Comparison of ENCODE assay signal across 15 cellular contexts in the genomic region with DNA sequence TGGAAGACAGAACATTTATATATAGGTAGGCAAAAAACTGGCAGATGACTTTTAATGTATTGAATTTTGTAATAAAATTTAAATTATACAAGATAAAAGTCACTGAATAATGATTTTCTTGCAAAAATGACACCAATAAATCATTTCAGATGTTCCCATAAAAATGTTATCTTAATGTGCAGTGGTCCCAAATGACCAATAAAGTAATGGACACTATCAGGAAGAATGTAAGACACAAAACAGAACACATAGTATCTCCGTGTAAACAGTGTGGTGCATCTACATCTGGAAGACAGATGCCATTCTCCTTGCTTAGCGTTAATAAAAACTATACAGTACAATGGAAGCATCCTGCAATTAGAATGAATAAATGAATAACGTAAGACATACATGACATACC. TPM values are rescaled to one million over a fixed set of nuclear protein-coding genes. Genes with fewer than 3 reads are reported as not detected.
DNase-seq lines count a peak whose midpoint lies in the region; ATAC-seq and TF ChIP-seq lines count a peak whose summit lies in the region.
"Had no signal": no experiment of that assay in that cellular context is flagged by ENCODE, and none has a peak within 500 bp of the region (broad histone marks: within the 10 kb centered on the region; RNA-seq: fewer than 3 reads in every experiment).

No MANE protein-coding gene starts in this region.

- no peak for ATAC-seq in GM21447 (IDR thresholded peaks at IDR 0.05; ENCODE audit: unreplicated experiment)
- ATAC-seq: HCT116 had no signal

- peak; percentile 18 for DNase-seq in SK-N-DZ (ENCODE audit: low spot score)
- DNase-seq in amniotic epithelial cell (ENCODE audit: low read depth) = peak; percentile 32
- peak; percentile 15 to 65 for DNase-seq in foreskin fibroblast
- DNase-seq in caudate nucleus (lab: John Stamatoyannopoulos, UW) = no peak
- DNase-seq in stimulated activated CD4-positive, alpha-beta T cell treated with anti-CD3 and anti-CD28 coated beads, Interleukin-12 subunit alpha, Interleukin-12 subunit beta, amount 100 ng/mL, for 4 hours = no peak
- DNase-seq in activated CD8-positive, alpha-beta memory T cell treated with anti-CD3 and anti-CD28 coated beads, Interleukin-2, amount 50 U/mL, for 4 hours = no peak
- DNase-seq: 8988T; Calu3; CD4-positive, CD25-positive, alpha-beta regulatory T cell; DMS 273 treated with DMSO at 0.1 percent for 48 hours had no signal

- TF ChIP-seq CTCF in 22Rv1 (IDR thresholded peaks at IDR 0.05) (no peak), foreskin fibroblast (IDR thresholded peaks at IDR 0.05; ENCODE audit: low read depth, low read length) (no peak)

- H3K27ac ChIP-seq in 22Rv1 (peak overlapping the region; percentile 75), caudate nucleus (ENCODE audit: low read depth, low read length) (no peak overlapping the region)
- H3K27ac ChIP-seq: BLaER1 treated with 17β-estradiol and CSF1 and Interleukin-3, amounts not matched to agents 10 nM and 100 nM; HL-60 had no signal

- no peak overlapping the region for H3K4me3 ChIP-seq in foreskin fibroblast (ENCODE audit: low read depth in 1 of 2, low read length in 2 of 2)
- H3K4me3 ChIP-seq: BLaER1 treated with 17β-estradiol and CSF1 and Interleukin-3, amounts not matched to agents 10 nM and 100 nM had no signal

RNA-seq across cellular contexts. Expression of a gene that starts 41.5 kb away (rescaled TPM):
- 0.27 and 0.97 TPM in 2 replicates for polyA plus RNA-seq in SK-N-DZ (2014; cell fraction: cytosol; rRNA removed)
- 0.20 and 0.28 TPM in 2 replicates for polyA plus RNA-seq in SK-N-DZ (2014; cell fraction: nucleus; rRNA removed)

Comparison
In these comparisons a context has a peak if more than half of its experiments do, and no peak if none do; other contexts are left out.
1. DNase-seq: peak in SK-N-DZ (single experiment), amniotic epithelial cell (single experiment) and foreskin fibroblast (2 of 2); none in caudate nucleus (0 of 61), stimulated activated CD4-positive, alpha-beta T cell treated with anti-CD3 and anti-CD28 coated beads, Interleukin-12 subunit alpha, Interleukin-12 subunit beta, amount 100 ng/mL, for 4 hours (single experiment) and activated CD8-positive, alpha-beta memory T cell treated with anti-CD3 and anti-CD28 coated beads, Interleukin-2, amount 50 U/mL, for 4 hours (single experiment).